Comparison of ENCODE assay signal across 8 cellular contexts in the genomic region with DNA sequence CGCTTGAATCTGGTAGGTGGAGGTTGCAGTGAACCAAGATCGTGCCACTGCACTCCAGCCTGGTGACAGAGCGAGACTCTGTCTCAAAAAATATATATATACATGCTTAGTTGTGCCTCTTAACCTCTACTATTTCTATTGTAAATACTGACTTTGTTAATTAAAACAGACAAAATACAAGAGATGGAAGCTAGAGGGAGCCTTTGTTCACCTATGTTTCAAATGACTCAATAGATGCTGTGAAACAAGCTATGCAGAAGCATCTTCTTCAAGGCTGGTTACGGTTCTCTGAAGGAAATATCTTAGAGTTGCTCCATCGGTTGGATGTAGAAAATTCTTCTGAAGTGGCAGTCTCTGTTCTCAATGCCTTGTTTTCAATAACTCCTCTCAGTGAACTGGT. TPM values are rescaled to one million over a fixed set of nuclear protein-coding genes. Genes with fewer than 3 reads are reported as not detected.
DNase-seq lines count a peak whose midpoint lies in the region; ATAC-seq, FAIRE-seq and TF ChIP-seq lines count a peak whose summit lies in the region.

No MANE protein-coding gene starts in this region.

- no peak overlapping the region for H3K4me3 Mint-ChIP-seq in activated naive CD4-positive, alpha-beta T cell treated with anti-CD3 and anti-CD28 coated beads, Interleukin-2, amount 10 ng/mL, durations not matched to agents 7 days and 5 days
- no peak overlapping the region for H3K4me3 Mint-ChIP-seq in activated naive CD4-positive, alpha-beta T cell treated with anti-CD3 and anti-CD28 coated beads for 36 hours

- peak; percentile 67 for ATAC-seq in GM21737 (IDR thresholded peaks at IDR 0.05; ENCODE audit: unreplicated experiment)

- FAIRE-seq in TTC549 (lab: Jason Lieb, UNC), result peak; percentile 80

- H3K4me1 Mint-ChIP-seq in activated naive CD4-positive, alpha-beta T cell treated with anti-CD3 and anti-CD28 coated beads, Interleukin-2, amount 10 ng/mL, durations not matched to agents 7 days and 5 days, result peaks cover 53% of the 10 kb centered on the region
- H3K4me1 Mint-ChIP-seq in activated naive CD4-positive, alpha-beta T cell treated with anti-CD3 and anti-CD28 coated beads for 36 hours (ENCODE audit: low read depth), result peaks cover 12% of the 10 kb centered on the region

- intact Hi-C loops in activated naive CD4-positive, alpha-beta T cell treated with anti-CD3 and anti-CD28 coated beads for 36 hours (cut with micrococcal nuclease), result loop anchor here (1.0 to 10.0 kb wide), 3 partner anchors 550 to 1592 kb away; partner anchors contain the start of gene TAPT1

- TF ChIP-seq CTCF in fibroblast of villous mesenchyme (IDR thresholded peaks at IDR 0.05; ENCODE audit: insufficient read depth, low read depth, low read length), result peak; percentile 64

- no peaks in the 10 kb centered on the region for H3K9me3 Mint-ChIP-seq in activated naive CD4-positive, alpha-beta T cell treated with anti-CD3 and anti-CD28 coated beads, Interleukin-2, amount 10 ng/mL, durations not matched to agents 7 days and 5 days
- no peaks in the 10 kb centered on the region for H3K9me3 Mint-ChIP-seq in activated naive CD4-positive, alpha-beta T cell treated with anti-CD3 and anti-CD28 coated beads for 36 hours

- H3K4me3 ChIP-seq in fibroblast of villous mesenchyme (ENCODE audit: low read depth, low read length), result no peak overlapping the region

- CTCF ChIA-PET in activated naive CD4-positive, alpha-beta T cell treated with anti-CD3 and anti-CD28 coated beads, Interleukin-2, amount 10 ng/mL, durations not matched to agents 7 days and 5 days (lab: Charles Lee), result interaction anchor here (0.5 to 2.3 kb wide), 19 partner anchors 8 to 551 kb away, joined by 3 to 18 read pairs (median 4); no protein-coding TSS in a partner anchor
- CTCF ChIA-PET in activated naive CD4-positive, alpha-beta T cell treated with anti-CD3 and anti-CD28 coated beads for 36 hours (lab: Charles Lee), result interaction anchor here (0.6 to 2.0 kb wide), 19 partner anchors 8 to 778 kb away, joined by 3 to 11 read pairs (median 3); no protein-coding TSS in a partner anchor

- H3K27me3 Mint-ChIP-seq in activated naive CD4-positive, alpha-beta T cell treated with anti-CD3 and anti-CD28 coated beads, Interleukin-2, amount 10 ng/mL, durations not matched to agents 7 days and 5 days, result no peaks in the 10 kb centered on the region
- no peaks in the 10 kb centered on the region for H3K27me3 Mint-ChIP-seq in activated naive CD4-positive, alpha-beta T cell treated with anti-CD3 and anti-CD28 coated beads for 36 hours (ENCODE audit: low read depth)

- H3K36me3 Mint-ChIP-seq in activated naive CD4-positive, alpha-beta T cell treated with anti-CD3 and anti-CD28 coated beads, Interleukin-2, amount 10 ng/mL, durations not matched to agents 7 days and 5 days, result peaks cover 55% of the 10 kb centered on the region
- peaks cover 42% of the 10 kb centered on the region for H3K36me3 Mint-ChIP-seq in activated naive CD4-positive, alpha-beta T cell treated with anti-CD3 and anti-CD28 coated beads for 36 hours (ENCODE audit: low read depth)

- peak overlapping the region; percentile 85 for H3K27ac Mint-ChIP-seq in activated naive CD4-positive, alpha-beta T cell treated with anti-CD3 and anti-CD28 coated beads, Interleukin-2, amount 10 ng/mL, durations not matched to agents 7 days and 5 days
- no peak overlapping the region for H3K27ac Mint-ChIP-seq in activated naive CD4-positive, alpha-beta T cell treated with anti-CD3 and anti-CD28 coated beads for 36 hours

- DNase-seq in activated naive CD4-positive, alpha-beta T cell treated with anti-CD3 and anti-CD28 coated beads, Interleukin-2, amount 10 ng/mL, durations not matched to agents 7 days and 5 days, result no peak
- no peak for DNase-seq in activated naive CD4-positive, alpha-beta T cell treated with anti-CD3 and anti-CD28 coated beads for 36 hours
- DNase-seq in Kasumi-1 (lab: John Stamatoyannopoulos, UW), result peak; percentile 82 to 86
- peak; percentile 81 for DNase-seq in fibroblast of villous mesenchyme (ENCODE audit: low read depth)
- peak; percentile 84 for DNase-seq in renal cortical epithelial cell (ENCODE audit: low read depth)
- DNase-seq in 8988T, result no peak

RNA-seq across cellular contexts. Expression of gene NCAPG, which starts 6.2 kb away (rescaled TPM):
- total RNA-seq in activated naive CD4-positive, alpha-beta T cell treated with anti-CD3 and anti-CD28 coated beads for 36 hours, result 10 to 100 TPM; 70.2 to 78.4 TPM
- total RNA-seq in fibroblast of villous mesenchyme (17.4 and 32.8 TPM in 2 replicates), renal cortical epithelial cell (1.5 and 14.4 TPM in 2 replicates)

RNA-seq across cellular contexts. Expression of gene DCAF16, which starts 6.5 kb away (rescaled TPM):
- total RNA-seq in activated naive CD4-positive, alpha-beta T cell treated with anti-CD3 and anti-CD28 coated beads for 36 hours, result 10 to 100 TPM; 46.6 to 48.5 TPM
- total RNA-seq in fibroblast of villous mesenchyme (21.2 and 23.8 TPM in 2 replicates), renal cortical epithelial cell (14.4 and 18.9 TPM in 2 replicates)

RNA-seq across cellular contexts. Expression of gene FAM184B, which starts 35.6 kb away (rescaled TPM):
- total RNA-seq in activated naive CD4-positive, alpha-beta T cell treated with anti-CD3 and anti-CD28 coated beads for 36 hours, result not detected
- total RNA-seq in fibroblast of villous mesenchyme (under 0.01 TPM in 1 of 2 replicates, not detected in the other), renal cortical epithelial cell (not detected in 2 replicates)

Comparison
In these comparisons a context has a peak if more than half of its experiments do, and no peak if none do; other contexts are left out.
1. DNase-seq: peak in Kasumi-1 (2 of 2), fibroblast of villous mesenchyme (single experiment) and renal cortical epithelial cell (single experiment); none in activated naive CD4-positive, alpha-beta T cell treated with anti-CD3 and anti-CD28 coated beads, Interleukin-2, amount 10 ng/mL, durations not matched to agents 7 days and 5 days (single experiment), activated naive CD4-positive, alpha-beta T cell treated with anti-CD3 and anti-CD28 coated beads for 36 hours (single experiment) and 8988T (single experiment).